Comparison of ENCODE assay signal across 8 cellular contexts in genomic region chr4:105896461-105896939, GRCh38. TPM values are rescaled to one million over a fixed set of nuclear protein-coding genes. Genes with fewer than 3 reads are reported as not detected.
A peak's percentile ranks its signal among the peaks of the same experiment; 100 is the strongest.
DNase-seq lines count a peak whose midpoint lies in the region; ATAC-seq, FAIRE-seq and TF ChIP-seq lines count a peak whose summit lies in the region.

No MANE protein-coding gene starts in this region.

- H3K27ac ChIP-seq in HUES48 (ENCODE audit: low read depth, low read length) (no peak overlapping the region), stomach smooth muscle (ENCODE audit: low read length) (no peak overlapping the region)

- intact Hi-C loops in activated CD4-positive, alpha-beta T cell treated with anti-CD3 and anti-CD28 coated beads for 36 hours (cut with DNase I, micrococcal nuclease), result no loop called here

- H3K36me3 ChIP-seq in HUES48 (ENCODE audit: control insufficient read depth, insufficient read depth, low read length) (no peaks in the 10 kb centered on the region), stomach smooth muscle (ENCODE audit: control insufficient read depth in 2 of 2, insufficient read depth in 2 of 2, low read length in 2 of 2) (no peaks in the 10 kb centered on the region)

- POLR2A ChIA-PET in activated CD4-positive, alpha-beta T cell treated with anti-CD3 and anti-CD28 coated beads for 36 hours (lab: Charles Lee), result no interaction called here

- ATAC-seq in activated CD4-positive, alpha-beta T cell treated with anti-CD3 and anti-CD28 coated beads for 36 hours, result no peak

- no peak for TF ChIP-seq CTCF in glutamatergic neuron (IDR thresholded peaks at IDR 0.05; ENCODE audit: partially characterized antibody, unreplicated experiment)

- CTCF ChIA-PET in activated CD4-positive, alpha-beta T cell treated with anti-CD3 and anti-CD28 coated beads for 36 hours (lab: Charles Lee), result interaction anchor here (0.5 kb wide), 1 partner anchor 25 kb away, joined by 3 read pairs; no protein-coding TSS in a partner anchor

- no peaks in the 10 kb centered on the region for H3K36me3 Mint-ChIP-seq in activated CD4-positive, alpha-beta T cell treated with anti-CD3 and anti-CD28 coated beads for 36 hours (ENCODE audit: low read depth)
- H3K36me3 Mint-ChIP-seq in glutamatergic neuron (ENCODE audit: unreplicated experiment), result no peaks in the 10 kb centered on the region

- no peak overlapping the region for H3K9ac ChIP-seq in HUES48 (ENCODE audit: low read depth, low read length)
- no peak overlapping the region for H3K9ac ChIP-seq in stomach smooth muscle (ENCODE audit: low read length in 2 of 2)

- H3K4me1 Mint-ChIP-seq in activated CD4-positive, alpha-beta T cell treated with anti-CD3 and anti-CD28 coated beads for 36 hours, result peaks cover 8% of the 10 kb centered on the region
- no peaks in the 10 kb centered on the region for H3K4me1 Mint-ChIP-seq in glutamatergic neuron (ENCODE audit: low read depth, unreplicated experiment)

- no peaks in the 10 kb centered on the region for H3K9me3 Mint-ChIP-seq in activated CD4-positive, alpha-beta T cell treated with anti-CD3 and anti-CD28 coated beads for 36 hours (ENCODE audit: low read depth)
- H3K9me3 Mint-ChIP-seq in glutamatergic neuron (ENCODE audit: unreplicated experiment), result no peaks in the 10 kb centered on the region

- no peak for DNase-seq in activated CD4-positive, alpha-beta T cell treated with anti-CD3 and anti-CD28 coated beads for 36 hours
- no peak for DNase-seq in activated CD4-positive, alpha-beta T cell treated with anti-CD3 and anti-CD28 coated beads, Interleukin-2, amount 50 U/mL, for 4 hours
- DNase-seq in glutamatergic neuron (no peak), activated gamma-delta T cell treated with Interleukin-2 at 50 U/mL for 16 hours (no peak), NCI-H2107 treated with DMSO at 0.1 percent for 48 hours (lab: John Stamatoyannopoulos, UW; ENCODE audit: unreplicated experiment) (no peak), frontal cortex (ENCODE audit: low spot score in 2 of 2) (no peak)

- peaks cover 66% of the 10 kb centered on the region for H3K27me3 Mint-ChIP-seq in activated CD4-positive, alpha-beta T cell treated with anti-CD3 and anti-CD28 coated beads for 36 hours
- peaks cover 12% of the 10 kb centered on the region for H3K27me3 Mint-ChIP-seq in glutamatergic neuron (ENCODE audit: unreplicated experiment)

- H3K4me1 ChIP-seq in HUES48 (ENCODE audit: control insufficient read depth, insufficient read depth, low read length) (peaks cover 27% of the 10 kb centered on the region), stomach smooth muscle (ENCODE audit: control insufficient read depth, insufficient read depth, low read length) (peaks cover 10% of the 10 kb centered on the region)

- H3K27me3 ChIP-seq in HUES48 (ENCODE audit: control insufficient read depth, insufficient read depth, low read length) (peaks cover 71% of the 10 kb centered on the region), stomach smooth muscle (ENCODE audit: control insufficient read depth in 1 of 2, insufficient read depth in 2 of 2, low read length in 2 of 2) (peaks cover 10 to 18% of the 10 kb centered on the region in 2 donors)

- H3K4me3 Mint-ChIP-seq in activated CD4-positive, alpha-beta T cell treated with anti-CD3 and anti-CD28 coated beads for 36 hours, result peak overlapping the region; percentile 57
- peak overlapping the region; percentile 84 for H3K4me3 Mint-ChIP-seq in glutamatergic neuron (ENCODE audit: unreplicated experiment)

- H3K27ac Mint-ChIP-seq in activated CD4-positive, alpha-beta T cell treated with anti-CD3 and anti-CD28 coated beads for 36 hours, result no peak overlapping the region
- H3K27ac Mint-ChIP-seq in glutamatergic neuron (ENCODE audit: unreplicated experiment), result no peak overlapping the region

- H3K4me3 ChIP-seq in HUES48 (ENCODE audit: low read depth, low read length), result peak overlapping the region; percentile 61
- H3K4me3 ChIP-seq in stomach smooth muscle (ENCODE audit: low read length in 2 of 2), result peak overlapping the region; percentile 54 to 75

- H3K9me3 ChIP-seq in HUES48 (ENCODE audit: control insufficient read depth, insufficient read depth, low read length), result no peaks in the 10 kb centered on the region
- no peaks in the 10 kb centered on the region for H3K9me3 ChIP-seq in stomach smooth muscle (ENCODE audit: control insufficient read depth in 2 of 2, low read length in 2 of 2)

- FAIRE-seq in frontal cortex (lab: Jason Lieb, UNC), result no peak

RNA-seq across cellular contexts. Expression of gene NPNT, which starts 1.2 kb away (rescaled TPM):
- not detected for total RNA-seq in activated CD4-positive, alpha-beta T cell treated with anti-CD3 and anti-CD28 coated beads for 36 hours
- not detected for total RNA-seq in glutamatergic neuron (ENCODE audit: unreplicated experiment)
- total RNA-seq in frontal cortex, result 60.3 TPM

Comparison
In these comparisons a context has a peak if more than half of its experiments do, and no peak if none do; other contexts are left out.
1. RNA of gene NPNT, which starts 1.2 kb away (total RNA-seq): 60.3 TPM in frontal cortex (single experiment); not detected in glutamatergic neuron (single experiment) and not detected in activated CD4-positive, alpha-beta T cell treated with anti-CD3 and anti-CD28 coated beads for 36 hours; every median in the first group is over 10 times any median in the second.